In genomic region chr9:84852902-84853301, GRCh38 we compare ENCODE assay signal across 15 cellular contexts.
"Had no signal": no experiment of that assay in that cellular context is flagged by ENCODE, and none has a peak within 500 bp of the region (broad histone marks: within the 10 kb centered on the region; RNA-seq: fewer than 3 reads in every experiment).

No MANE protein-coding gene starts in this region.

- DNase-seq: activated CD4-positive, alpha-beta T cell treated with anti-CD3 and anti-CD28 coated beads for 4 hours; activated CD8-positive, alpha-beta memory T cell treated with anti-CD3 and anti-CD28 coated beads, Interleukin-2, amount 50 U/mL, for 48 hours; activated CD8-positive, alpha-beta T cell treated with anti-CD3 and anti-CD28 coated beads, Interleukin-2, amount 10 ng/mL, durations not matched to agents 7 days and 5 days; activated naive CD4-positive, alpha-beta T cell; foreskin keratinocyte; heart left ventricle; right cardiac atrium; spleen; uterus had no signal

- H3K4me3 ChIP-seq: heart left ventricle, SK-N-MC, spleen, uterus had no signal

- H3K36me3 Mint-ChIP-seq: memory B cell had no signal

- H3K9ac ChIP-seq: parathyroid adenoma had no signal

- H3K79me2 ChIP-seq: parathyroid adenoma had no signal

- H2AFZ ChIP-seq: parathyroid adenoma had no signal

- H3K4me3 Mint-ChIP-seq: activated CD8-positive, alpha-beta T cell treated with anti-CD3 and anti-CD28 coated beads, Interleukin-2, amount 10 ng/mL, durations not matched to agents 7 days and 5 days; activated T-helper 1 cell treated with anti-CD3 and anti-CD28 coated beads, Interleukin-12 subunit alpha, Interleukin-12 subunit beta, Interleukin-2, Interleukin-4 antibody, amounts not matched to agents 30 ng/mL and 10 ng/mL and 1 ng/mL, durations not matched to agents 14 hours and 24 hours and 36 hours; memory B cell; neural crest cell; stimulated activated naive CD8-positive, alpha-beta T cell treated with anti-CD3 and anti-CD28 coated beads, Interleukin-15, Interleukin-2, amounts not matched to agents 100 ng/mL and 50 ng/mL, for 24 hours had no signal

- H3K4me1 Mint-ChIP-seq: memory B cell had no signal

- H3K9me3 ChIP-seq: heart left ventricle, spleen, uterus had no signal

- H3K4me1 ChIP-seq: parathyroid adenoma, spleen, uterus had no signal

- H3K27me3 ChIP-seq: foreskin keratinocyte, heart left ventricle, spleen, uterus had no signal

- H3K27me3 Mint-ChIP-seq: memory B cell had no signal

- H3K27ac Mint-ChIP-seq: activated CD8-positive, alpha-beta T cell treated with anti-CD3 and anti-CD28 coated beads, Interleukin-2, amount 10 ng/mL, durations not matched to agents 7 days and 5 days; activated T-helper 1 cell treated with anti-CD3 and anti-CD28 coated beads, Interleukin-12 subunit alpha, Interleukin-12 subunit beta, Interleukin-2, Interleukin-4 antibody, amounts not matched to agents 30 ng/mL and 10 ng/mL and 1 ng/mL, durations not matched to agents 14 hours and 24 hours and 36 hours; memory B cell; stimulated activated naive CD8-positive, alpha-beta T cell treated with anti-CD3 and anti-CD28 coated beads, Interleukin-15, Interleukin-2, amounts not matched to agents 100 ng/mL and 50 ng/mL, for 24 hours had no signal

- H3K9me3 Mint-ChIP-seq: activated T-helper 1 cell treated with anti-CD3 and anti-CD28 coated beads, Interleukin-12 subunit alpha, Interleukin-12 subunit beta, Interleukin-2, Interleukin-4 antibody, amounts not matched to agents 30 ng/mL and 10 ng/mL and 1 ng/mL, durations not matched to agents 14 hours and 24 hours and 36 hours; memory B cell; stimulated activated naive CD8-positive, alpha-beta T cell treated with anti-CD3 and anti-CD28 coated beads, Interleukin-15, Interleukin-2, amounts not matched to agents 100 ng/mL and 50 ng/mL, for 24 hours had no signal

- H3K27ac ChIP-seq: foreskin keratinocyte, parathyroid adenoma, SK-N-MC, spleen had no signal

- H3K36me3 ChIP-seq: heart left ventricle, spleen, uterus had no signal
